ENCODE assay signal across 12 cellular contexts in genomic region chr15:62453356-62453755, GRCh38.
DNase-seq lines count a peak whose midpoint lies in the region; ATAC-seq and TF ChIP-seq lines count a peak whose summit lies in the region.
"Had no signal": no experiment of that assay in that cellular context is flagged by ENCODE, and none has a peak within 500 bp of the region (broad histone marks: within the 10 kb centered on the region; RNA-seq: fewer than 3 reads in every experiment).

No MANE protein-coding gene starts in this region.

- intact Hi-C loops in sciatic nerve (cut with DNase I): no loop called here
- intact Hi-C loops in OCI-LY7 (cut with micrococcal nuclease; ENCODE audit: unreplicated experiment): no loop called here

- TF ChIP-seq CTCF in OCI-LY3 (IDR thresholded peaks at IDR 0.05; ENCODE audit: low read depth, low read length) (no peak), fibroblast of lung (conservative IDR thresholded peaks at IDR 0.05 in 1 of 2, IDR thresholded peaks at IDR 0.05 in 1 of 2; ENCODE audit: low read depth in 1 of 2, low read length in 2 of 2) (no peak), smooth muscle cell (IDR thresholded peaks at IDR 0.05; ENCODE audit: borderline replicate concordance, insufficient read depth, poor library complexity, severe bottlenecking) (no peak), OCI-LY7 (conservative IDR thresholded peaks at IDR 0.05; ENCODE audit: low read length) (no peak)

- H3K79me2 ChIP-seq in OCI-LY3 (ENCODE audit: low read length) (no peaks in the 10 kb centered on the region), fibroblast of lung (ENCODE audit: control insufficient read depth, insufficient read depth, low read length) (no peaks in the 10 kb centered on the region), smooth muscle cell (ENCODE audit: low read depth) (peaks cover 5% of the 10 kb centered on the region), OCI-LY7 (ENCODE audit: insufficient read depth, low read depth, low read length) (no peaks in the 10 kb centered on the region)

- H3K36me3 ChIP-seq in OCI-LY3 (replicated peaks; ENCODE audit: low read depth, low read length) (no peaks in the 10 kb centered on the region), fibroblast of lung (ENCODE audit: control insufficient read depth, insufficient read depth, low read length) (no peaks in the 10 kb centered on the region), smooth muscle cell (ENCODE audit: low read depth) (no peaks in the 10 kb centered on the region), OCI-LY7 (ENCODE audit: insufficient read depth, low read length) (no peaks in the 10 kb centered on the region)
- H3K36me3 ChIP-seq: lower lobe of right lung had no signal

- POLR2A ChIA-PET in OCI-LY7 (lab: Charles Lee): no interaction called here

- BruUV-seq in OCI-LY7 (replicated peaks; lab: Mats Ljungman, UMichigan): no TSS peak

- no peaks in the 10 kb centered on the region for H4K20me1 ChIP-seq in OCI-LY3 (ENCODE audit: insufficient read depth, low read length)
- no peaks in the 10 kb centered on the region for H4K20me1 ChIP-seq in fibroblast of lung (ENCODE audit: control insufficient read depth, extremely low read depth, insufficient read depth, low read length)
- H4K20me1 ChIP-seq in smooth muscle cell (ENCODE audit: low read depth): no peaks in the 10 kb centered on the region
- H4K20me1 ChIP-seq in OCI-LY7 (ENCODE audit: insufficient read depth, low read length): no peaks in the 10 kb centered on the region

- H3K9me2 ChIP-seq in OCI-LY7 (ENCODE audit: insufficient read depth, low read length): no peaks in the 10 kb centered on the region

- ATAC-seq in sciatic nerve: no peak
- ATAC-seq: activated CD4-positive, CD25-positive, alpha-beta regulatory T cell treated with anti-CD3 and anti-CD28 coated beads, Interleukin-2, amount 50 U/mL, for 24 hours; lower lobe of right lung had no signal

- peak overlapping the region; percentile 31 for H3K27ac ChIP-seq in OCI-LY3 (ENCODE audit: low read length)
- H3K27ac ChIP-seq in fibroblast of lung (ENCODE audit: insufficient read depth, low read length): peak overlapping the region; percentile 72
- H3K27ac ChIP-seq in smooth muscle cell (ENCODE audit: low read depth): peak overlapping the region; percentile 83
- H3K27ac ChIP-seq in OCI-LY7 (ENCODE audit: low read depth, low read length, poor library complexity, severe bottlenecking): no peak overlapping the region
- H3K27ac ChIP-seq: lower lobe of right lung had no signal

- H3K9ac ChIP-seq in OCI-LY3 (ENCODE audit: low read length) (no peak overlapping the region), fibroblast of lung (ENCODE audit: insufficient read depth, low read length) (no peak overlapping the region), smooth muscle cell (ENCODE audit: low read depth) (peak overlapping the region; percentile 13)

- CTCF ChIA-PET in OCI-LY7 (lab: Charles Lee; ENCODE audit: unreplicated experiment): no interaction called here

- DNase-seq in NCI-H2196 (lab: John Stamatoyannopoulos, UW; ENCODE audit: unreplicated experiment) (peak; percentile 7), NCI-H2196 treated with DMSO at 0.1 percent for 48 hours (lab: John Stamatoyannopoulos, UW; ENCODE audit: unreplicated experiment) (no peak), fibroblast of lung (ENCODE audit: low read depth in 2 of 2) (peak in 1 of 2 donors; percentile 37), smooth muscle cell (lab: John Stamatoyannopoulos, UW; ENCODE audit: unreplicated experiment) (no peak), occipital lobe (lab: John Stamatoyannopoulos, UW) (no peak), sciatic nerve (ENCODE audit: low spot score) (no peak), OCI-LY7 (ENCODE audit: low spot score) (no peak)
- DNase-seq: ACHN, lower lobe of right lung, nucleus accumbens had no signal

- H3K9me3 ChIP-seq in OCI-LY3 (ENCODE audit: insufficient read depth, low read length): no peaks in the 10 kb centered on the region
- H3K9me3 ChIP-seq in fibroblast of lung (ENCODE audit: control insufficient read depth, insufficient read depth, low read depth, low read length): no peaks in the 10 kb centered on the region
- H3K9me3 ChIP-seq in smooth muscle cell (replicated peaks; ENCODE audit: low read depth): no peaks in the 10 kb centered on the region
- H3K9me3 ChIP-seq in OCI-LY7 (ENCODE audit: low read length): no peaks in the 10 kb centered on the region
- H3K9me3 ChIP-seq: lower lobe of right lung had no signal

- H3K4me3 ChIP-seq in OCI-LY3 (ENCODE audit: low read length): no peak overlapping the region
- H3K4me3 ChIP-seq in fibroblast of lung (replicated peaks in 1 of 4; ENCODE audit: control extremely low read depth in 1 of 4, insufficient read depth in 1 of 4, low read depth in 3 of 4, low read length in 4 of 4): no peak overlapping the region
- H3K4me3 ChIP-seq in smooth muscle cell: no peak overlapping the region
- H3K4me3 ChIP-seq in OCI-LY7 (ENCODE audit: low read depth, low read length, poor library complexity, severe bottlenecking): no peak overlapping the region
- H3K4me3 ChIP-seq: lower lobe of right lung had no signal

- H3K4me2 ChIP-seq in OCI-LY3 (ENCODE audit: low read length) (peak overlapping the region; percentile 35), fibroblast of lung (ENCODE audit: extremely low read depth, insufficient read depth, low read length) (peak overlapping the region; percentile 79), smooth muscle cell (peak overlapping the region; percentile 66), OCI-LY7 (ENCODE audit: low read length) (no peak overlapping the region)

- no peaks in the 10 kb centered on the region for H3K27me3 ChIP-seq in OCI-LY3 (ENCODE audit: low read depth, low read length)
- no peaks in the 10 kb centered on the region for H3K27me3 ChIP-seq in fibroblast of lung (ENCODE audit: control insufficient read depth, insufficient read depth, low read length)
- no peaks in the 10 kb centered on the region for H3K27me3 ChIP-seq in smooth muscle cell (ENCODE audit: low read depth)

- H2AFZ ChIP-seq in OCI-LY3 (ENCODE audit: low read depth, low read length): no peak overlapping the region
- no peak overlapping the region for H2AFZ ChIP-seq in fibroblast of lung (ENCODE audit: low read length)
- H2AFZ ChIP-seq in smooth muscle cell (ENCODE audit: low read depth): no peak overlapping the region
- no peak overlapping the region for H2AFZ ChIP-seq in OCI-LY7 (ENCODE audit: low read length)

- H3K4me1 ChIP-seq in OCI-LY3 (ENCODE audit: low read length) (peaks cover 18% of the 10 kb centered on the region), fibroblast of lung (ENCODE audit: control insufficient read depth, extremely low read depth, insufficient read depth, low read length) (peaks cover 22% of the 10 kb centered on the region), smooth muscle cell (ENCODE audit: low read depth) (peaks cover 52% of the 10 kb centered on the region), OCI-LY7 (ENCODE audit: insufficient read depth, low read length, poor library complexity, severe bottlenecking) (no peaks in the 10 kb centered on the region)
- H3K4me1 ChIP-seq: lower lobe of right lung had no signal

- peaks cover 15% of the 10 kb centered on the region for H3F3A ChIP-seq in smooth muscle cell (ENCODE audit: low read depth)

- WGBS in smooth muscle cell (ENCODE audit: low lambda C conversion rate): 57% methylated on average over 3 of the region's 3 CpGs
